ENCODE assay signal across 8 cellular contexts in the genomic region with DNA sequence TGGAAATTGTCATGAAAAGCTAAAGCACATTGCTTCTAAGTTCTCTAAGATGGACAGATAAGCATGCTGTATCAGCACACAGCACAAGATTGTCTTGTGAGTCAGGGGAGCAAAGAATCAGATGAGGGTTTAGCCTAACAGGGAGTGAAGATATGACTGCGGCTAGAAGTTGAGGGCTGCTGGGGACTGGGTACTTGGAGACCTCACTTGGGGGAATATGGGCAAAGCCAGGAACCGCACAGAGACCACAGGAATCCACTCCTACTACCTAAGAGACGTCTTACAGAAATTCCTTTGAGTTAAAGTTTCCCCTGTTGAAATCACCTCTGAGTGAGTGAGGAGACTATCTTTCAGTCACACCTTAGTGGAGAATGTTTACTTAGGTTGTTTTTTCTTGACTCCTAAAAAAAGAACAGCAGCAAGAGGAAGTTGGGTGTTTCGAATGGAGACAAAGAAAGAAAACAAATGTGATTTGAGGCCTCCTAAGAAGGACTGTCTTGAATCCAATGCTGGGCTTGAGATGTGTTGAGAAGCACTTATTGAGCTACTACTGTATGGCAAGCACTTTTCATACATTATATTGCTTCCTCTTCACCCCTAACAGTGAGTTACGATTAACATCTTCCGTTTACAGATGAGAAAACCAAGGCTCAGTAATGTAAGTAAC.
DNase-seq lines count a peak whose midpoint lies in the region; ATAC-seq and TF ChIP-seq lines count a peak whose summit lies in the region.

No MANE protein-coding gene starts in this region.

- intact Hi-C loops in testis (cut with DNase I; ENCODE audit: low total_unique reads), result no loop called here

- H3K27me3 Mint-ChIP-seq in activated CD8-positive, alpha-beta memory T cell treated with anti-CD3 and anti-CD28 coated beads, Interleukin-2, amount 10 ng/mL, durations not matched to agents 7 days and 5 days, result no peaks in the 10 kb centered on the region
- no peaks in the 10 kb centered on the region for H3K27me3 Mint-ChIP-seq in natural killer cell treated with Interleukin-12 subunit alpha and Interleukin-12 subunit beta and Interleukin-15 and Interleukin-18, amount 100 ng/mL, for 72 hours

- H3K9me3 Mint-ChIP-seq in activated CD8-positive, alpha-beta memory T cell treated with anti-CD3 and anti-CD28 coated beads, Interleukin-2, amount 10 ng/mL, durations not matched to agents 7 days and 5 days (ENCODE audit: low read depth), result no peaks in the 10 kb centered on the region
- H3K9me3 Mint-ChIP-seq in natural killer cell treated with Interleukin-12 subunit alpha and Interleukin-12 subunit beta and Interleukin-15 and Interleukin-18, amount 100 ng/mL, for 72 hours, result no peaks in the 10 kb centered on the region

- WGBS in testis, 2 donors, result 88 to 89% methylated on average over 6 of the region's 6 CpGs

- CTCF ChIA-PET in activated CD8-positive, alpha-beta memory T cell treated with anti-CD3 and anti-CD28 coated beads, Interleukin-2, amount 10 ng/mL, durations not matched to agents 7 days and 5 days (lab: Charles Lee), result interaction anchor here (0.6 to 1.9 kb wide), 8 partner anchors 11 to 95 kb away, joined by 3 to 6 read pairs (median 4); no protein-coding TSS in a partner anchor

- no peaks in the 10 kb centered on the region for H3K27me3 ChIP-seq in testis

- peak overlapping the region; percentile 42 for H3K4me3 Mint-ChIP-seq in activated CD8-positive, alpha-beta memory T cell treated with anti-CD3 and anti-CD28 coated beads, Interleukin-2, amount 10 ng/mL, durations not matched to agents 7 days and 5 days
- peak overlapping the region; percentile 68 for H3K4me3 Mint-ChIP-seq in natural killer cell treated with Interleukin-12 subunit alpha and Interleukin-12 subunit beta and Interleukin-15 and Interleukin-18, amount 100 ng/mL, for 72 hours

- no peaks in the 10 kb centered on the region for H3K4me1 ChIP-seq in testis

- peaks cover 18% of the 10 kb centered on the region for H3K36me3 Mint-ChIP-seq in activated CD8-positive, alpha-beta memory T cell treated with anti-CD3 and anti-CD28 coated beads, Interleukin-2, amount 10 ng/mL, durations not matched to agents 7 days and 5 days
- H3K36me3 Mint-ChIP-seq in natural killer cell treated with Interleukin-12 subunit alpha and Interleukin-12 subunit beta and Interleukin-15 and Interleukin-18, amount 100 ng/mL, for 72 hours, result no peaks in the 10 kb centered on the region

- H3K4me1 Mint-ChIP-seq in activated CD8-positive, alpha-beta memory T cell treated with anti-CD3 and anti-CD28 coated beads, Interleukin-2, amount 10 ng/mL, durations not matched to agents 7 days and 5 days, result peaks cover 96% of the 10 kb centered on the region
- peaks cover 82 to 95% of the 10 kb centered on the region in 2 donors for H3K4me1 Mint-ChIP-seq in natural killer cell treated with Interleukin-12 subunit alpha and Interleukin-12 subunit beta and Interleukin-15 and Interleukin-18, amount 100 ng/mL, for 72 hours (ENCODE audit: low read depth in 2 of 2)

- H3K9me3 ChIP-seq in testis, result no peaks in the 10 kb centered on the region

- no peak overlapping the region for H3K27ac ChIP-seq in testis

- TF ChIP-seq POLR2A in testis (IDR thresholded peaks at IDR 0.05), result no peak

- no peak overlapping the region for H3K4me3 ChIP-seq in testis

- no peak for TF ChIP-seq CTCF in testis (IDR thresholded peaks at IDR 0.05)

- H3K36me3 ChIP-seq in testis (ENCODE audit: low read depth, missing control alignments), result no peaks in the 10 kb centered on the region

- DNase-seq in activated CD8-positive, alpha-beta memory T cell treated with anti-CD3 and anti-CD28 coated beads, Interleukin-2, amount 10 ng/mL, durations not matched to agents 7 days and 5 days, result peak; percentile 70
- DNase-seq in activated CD8-positive, alpha-beta memory T cell treated with anti-CD3 and anti-CD28 coated beads for 24 hours, result no peak
- DNase-seq in activated T-cell treated with anti-CD3 and anti-CD28 coated beads, Interleukin-2, amount 50 U/mL, for 48 hours, result peak; percentile 75 to 79
- peak; percentile 67 for DNase-seq in natural killer cell treated with Interleukin-12 subunit alpha and Interleukin-12 subunit beta and Interleukin-15 and Interleukin-18, amount 100 ng/mL, for 72 hours (ENCODE audit: low spot score)
- DNase-seq in H4 (ENCODE audit: low spot score) (no peak), putamen (ENCODE audit: low spot score) (no peak), testis (no peak)

- peak; percentile 50 for ATAC-seq in activated CD8-positive, alpha-beta memory T cell treated with anti-CD3 and anti-CD28 coated beads, Interleukin-2, amount 10 ng/mL, durations not matched to agents 7 days and 5 days
- peak; percentile 22 for ATAC-seq in HG03558 (IDR thresholded peaks at IDR 0.05; ENCODE audit: extremely low read depth, unreplicated experiment)
- peak; percentile 60 to 64 for ATAC-seq in natural killer cell treated with Interleukin-12 subunit alpha and Interleukin-12 subunit beta and Interleukin-15 and Interleukin-18, amount 100 ng/mL, for 72 hours

- peak overlapping the region; percentile 90 for H3K27ac Mint-ChIP-seq in activated CD8-positive, alpha-beta memory T cell treated with anti-CD3 and anti-CD28 coated beads, Interleukin-2, amount 10 ng/mL, durations not matched to agents 7 days and 5 days
- H3K27ac Mint-ChIP-seq in natural killer cell treated with Interleukin-12 subunit alpha and Interleukin-12 subunit beta and Interleukin-15 and Interleukin-18, amount 100 ng/mL, for 72 hours, result peak overlapping the region; percentile 88 to 93

Comparison
In these comparisons a context has a peak if more than half of its experiments do, and no peak if none do; other contexts are left out.
1. DNase-seq: peak in activated CD8-positive, alpha-beta memory T cell treated with anti-CD3 and anti-CD28 coated beads, Interleukin-2, amount 10 ng/mL, durations not matched to agents 7 days and 5 days (single experiment), activated T-cell treated with anti-CD3 and anti-CD28 coated beads, Interleukin-2, amount 50 U/mL, for 48 hours (2 of 2) and natural killer cell treated with Interleukin-12 subunit alpha and Interleukin-12 subunit beta and Interleukin-15 and Interleukin-18, amount 100 ng/mL, for 72 hours (single experiment); none in activated CD8-positive, alpha-beta memory T cell treated with anti-CD3 and anti-CD28 coated beads for 24 hours (single experiment), H4 (single experiment), putamen (single experiment) and testis (single experiment).
2. Peak in every context shown above with its lines, with median percentiles within 50 percentile points of each other: ATAC-seq.